1 cellular context compared by ENCODE assay signal in the genomic region with DNA sequence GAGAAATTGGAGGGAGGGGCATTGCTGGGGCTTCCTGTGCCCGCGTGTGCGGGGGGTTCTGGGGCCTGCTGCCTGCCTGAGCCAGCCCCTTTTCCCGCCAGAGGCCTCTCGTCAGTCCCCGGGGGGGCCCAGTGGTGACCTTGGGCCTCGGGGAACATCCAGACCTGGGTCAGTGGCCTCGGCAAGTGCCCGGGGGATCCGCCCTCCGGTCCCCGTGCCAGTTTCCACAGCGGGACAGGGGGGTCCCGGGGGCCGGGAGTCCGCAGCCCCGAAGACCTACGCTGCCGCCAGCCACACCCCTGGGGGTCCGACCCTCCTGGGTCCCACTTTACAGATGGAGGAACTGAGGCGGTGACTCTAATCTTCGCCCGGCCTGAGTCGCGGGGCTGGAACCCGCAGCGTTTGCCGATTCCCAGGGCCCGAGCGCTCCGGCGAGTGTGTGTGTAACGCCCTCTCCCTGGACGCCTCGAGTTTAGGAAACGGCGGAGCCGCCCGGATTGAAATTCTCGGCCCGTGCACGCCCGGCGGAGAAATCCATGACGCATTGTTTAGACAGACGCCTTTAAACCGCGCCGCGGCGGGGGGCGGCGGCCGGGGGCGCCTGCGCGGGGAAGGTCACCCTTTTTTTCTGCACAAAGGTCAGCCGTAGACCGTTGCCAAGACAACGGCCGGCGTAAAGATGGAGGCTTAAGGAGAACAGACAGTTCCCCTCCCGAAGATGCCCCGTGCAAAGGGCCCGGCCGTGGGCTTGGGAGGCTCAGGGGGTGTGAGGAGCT.
TF ChIP-seq lines count a peak whose summit lies in the region.

No MANE protein-coding gene starts in this region.

TF ChIP-seq in HepG2, 621 proteins besides CTCF, POLR2A, EP300 and RAD21 (continued from another document and continues in another):
- TF ChIP-seq, protein P1, sequence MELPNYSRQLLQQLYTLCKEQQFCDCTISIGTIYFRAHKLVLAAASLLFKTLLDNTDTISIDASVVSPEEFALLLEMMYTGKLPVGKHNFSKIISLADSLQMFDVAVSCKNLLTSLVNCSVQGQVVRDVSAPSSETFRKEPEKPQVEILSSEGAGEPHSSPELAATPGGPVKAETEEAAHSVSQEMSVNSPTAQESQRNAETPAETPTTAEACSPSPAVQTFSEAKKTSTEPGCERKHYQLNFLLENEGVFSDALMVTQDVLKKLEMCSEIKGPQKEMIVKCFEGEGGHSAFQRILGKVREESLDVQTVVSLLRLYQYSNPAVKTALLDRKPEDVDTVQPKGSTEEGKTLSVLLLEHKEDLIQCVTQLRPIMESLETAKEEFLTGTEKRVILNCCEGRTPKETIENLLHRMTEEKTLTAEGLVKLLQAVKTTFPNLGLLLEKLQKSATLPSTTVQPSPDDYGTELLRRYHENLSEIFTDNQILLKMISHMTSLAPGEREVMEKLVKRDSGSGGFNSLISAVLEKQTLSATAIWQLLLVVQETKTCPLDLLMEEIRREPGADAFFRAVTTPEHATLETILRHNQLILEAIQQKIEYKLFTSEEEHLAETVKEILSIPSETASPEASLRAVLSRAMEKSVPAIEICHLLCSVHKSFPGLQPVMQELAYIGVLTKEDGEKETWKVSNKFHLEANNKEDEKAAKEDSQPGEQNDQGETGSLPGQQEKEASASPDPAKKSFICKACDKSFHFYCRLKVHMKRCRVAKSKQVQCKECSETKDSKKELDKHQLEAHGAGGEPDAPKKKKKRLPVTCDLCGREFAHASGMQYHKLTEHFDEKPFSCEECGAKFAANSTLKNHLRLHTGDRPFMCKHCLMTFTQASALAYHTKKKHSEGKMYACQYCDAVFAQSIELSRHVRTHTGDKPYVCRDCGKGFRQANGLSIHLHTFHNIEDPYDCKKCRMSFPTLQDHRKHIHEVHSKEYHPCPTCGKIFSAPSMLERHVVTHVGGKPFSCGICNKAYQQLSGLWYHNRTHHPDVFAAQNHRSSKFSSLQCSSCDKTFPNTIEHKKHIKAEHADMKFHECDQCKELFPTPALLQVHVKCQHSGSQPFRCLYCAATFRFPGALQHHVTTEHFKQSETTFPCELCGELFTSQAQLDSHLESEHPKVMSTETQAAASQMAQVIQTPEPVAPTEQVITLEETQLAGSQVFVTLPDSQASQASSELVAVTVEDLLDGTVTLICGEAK (IDR thresholded peaks at IDR 0.05) = no peak
- TF ChIP-seq, protein P1 (CRISPR knock-in tag; IDR thresholded peaks at IDR 0.05) = no peak; the same call in 1 of the 2 replicates
- no peak for TF ChIP-seq FOXP1 (IDR thresholded peaks at IDR 0.05)
- TF ChIP-seq FOXP1 (CRISPR knock-in tag; IDR thresholded peaks at IDR 0.05) = 0 out of 2 replicates have a peak, but pooled peaks have one; percentile 21
- TF ChIP-seq CHD4 (IDR thresholded peaks at IDR 0.05; ENCODE audit: borderline replicate concordance, low read length) = no peak; the same call in 1 of the 2 replicates
- no peak for TF ChIP-seq ZNF567 (CRISPR knock-in tag; IDR thresholded peaks at IDR 0.05; ENCODE audit: borderline replicate concordance)
- no peak for TF ChIP-seq MLLT10 (CRISPR knock-in tag; IDR thresholded peaks at IDR 0.05)
- no peak for TF ChIP-seq HES4 (CRISPR knock-in tag; IDR thresholded peaks at IDR 0.05; ENCODE audit: borderline replicate concordance)
- TF ChIP-seq ZNF296 (CRISPR knock-in tag; conservative IDR thresholded peaks at IDR 0.05) = no peak
- TF ChIP-seq MED8 (CRISPR knock-in tag; IDR thresholded peaks at IDR 0.05; ENCODE audit: insufficient replicate concordance) = no peak
- TF ChIP-seq MED13 (CRISPR knock-in tag; IDR thresholded peaks at IDR 0.05) = no peak
- TF ChIP-seq, protein P2, sequence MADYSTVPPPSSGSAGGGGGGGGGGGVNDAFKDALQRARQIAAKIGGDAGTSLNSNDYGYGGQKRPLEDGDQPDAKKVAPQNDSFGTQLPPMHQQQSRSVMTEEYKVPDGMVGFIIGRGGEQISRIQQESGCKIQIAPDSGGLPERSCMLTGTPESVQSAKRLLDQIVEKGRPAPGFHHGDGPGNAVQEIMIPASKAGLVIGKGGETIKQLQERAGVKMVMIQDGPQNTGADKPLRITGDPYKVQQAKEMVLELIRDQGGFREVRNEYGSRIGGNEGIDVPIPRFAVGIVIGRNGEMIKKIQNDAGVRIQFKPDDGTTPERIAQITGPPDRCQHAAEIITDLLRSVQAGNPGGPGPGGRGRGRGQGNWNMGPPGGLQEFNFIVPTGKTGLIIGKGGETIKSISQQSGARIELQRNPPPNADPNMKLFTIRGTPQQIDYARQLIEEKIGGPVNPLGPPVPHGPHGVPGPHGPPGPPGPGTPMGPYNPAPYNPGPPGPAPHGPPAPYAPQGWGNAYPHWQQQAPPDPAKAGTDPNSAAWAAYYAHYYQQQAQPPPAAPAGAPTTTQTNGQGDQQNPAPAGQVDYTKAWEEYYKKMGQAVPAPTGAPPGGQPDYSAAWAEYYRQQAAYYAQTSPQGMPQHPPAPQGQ (CRISPR knock-in tag; IDR thresholded peaks at IDR 0.05; ENCODE audit: borderline replicate concordance) = no peak
- peak; percentile 75 for TF ChIP-seq HDAC1 (CRISPR knock-in tag; IDR thresholded peaks at IDR 0.05)
- TF ChIP-seq KDM5B (CRISPR knock-in tag; IDR thresholded peaks at IDR 0.05; ENCODE audit: borderline replicate concordance) = peak; percentile 49; the same call in 1 of the 2 replicates
- 0 out of 2 replicates have a peak, but pooled peaks have one; percentile 24 for TF ChIP-seq POLR2AphosphoS5 (IDR thresholded peaks at IDR 0.05; ENCODE audit: low read depth, low read length)
- no peak for TF ChIP-seq ZNF781 (CRISPR knock-in tag; IDR thresholded peaks at IDR 0.05; ENCODE audit: borderline replicate concordance, not compliant biosample characterization)
- TF ChIP-seq SMAD3 (CRISPR knock-in tag; IDR thresholded peaks at IDR 0.05) = no peak; the same call in none of the 2 replicates
- TF ChIP-seq, protein P3, sequence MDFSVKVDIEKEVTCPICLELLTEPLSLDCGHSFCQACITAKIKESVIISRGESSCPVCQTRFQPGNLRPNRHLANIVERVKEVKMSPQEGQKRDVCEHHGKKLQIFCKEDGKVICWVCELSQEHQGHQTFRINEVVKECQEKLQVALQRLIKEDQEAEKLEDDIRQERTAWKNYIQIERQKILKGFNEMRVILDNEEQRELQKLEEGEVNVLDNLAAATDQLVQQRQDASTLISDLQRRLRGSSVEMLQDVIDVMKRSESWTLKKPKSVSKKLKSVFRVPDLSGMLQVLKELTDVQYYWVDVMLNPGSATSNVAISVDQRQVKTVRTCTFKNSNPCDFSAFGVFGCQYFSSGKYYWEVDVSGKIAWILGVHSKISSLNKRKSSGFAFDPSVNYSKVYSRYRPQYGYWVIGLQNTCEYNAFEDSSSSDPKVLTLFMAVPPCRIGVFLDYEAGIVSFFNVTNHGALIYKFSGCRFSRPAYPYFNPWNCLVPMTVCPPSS (IDR thresholded peaks at IDR 0.05) = no peak
- no peak for TF ChIP-seq NFE2L1 (CRISPR knock-in tag; IDR thresholded peaks at IDR 0.05; ENCODE audit: borderline replicate concordance)
- no peak for TF ChIP-seq NR3C1 (CRISPR knock-in tag; IDR thresholded peaks at IDR 0.05)
- TF ChIP-seq AGO2 (optimal IDR thresholded peaks at IDR 0.05; ENCODE audit: low read depth, low read length) = peak; percentile 61
- 0 out of 2 replicates have a peak, but pooled peaks have one; percentile 10 for TF ChIP-seq RFXAP (CRISPR knock-in tag; IDR thresholded peaks at IDR 0.05; ENCODE audit: borderline replicate concordance)
- TF ChIP-seq ZNF891 (CRISPR knock-in tag; IDR thresholded peaks at IDR 0.05) = no peak
- TF ChIP-seq, protein P4, sequence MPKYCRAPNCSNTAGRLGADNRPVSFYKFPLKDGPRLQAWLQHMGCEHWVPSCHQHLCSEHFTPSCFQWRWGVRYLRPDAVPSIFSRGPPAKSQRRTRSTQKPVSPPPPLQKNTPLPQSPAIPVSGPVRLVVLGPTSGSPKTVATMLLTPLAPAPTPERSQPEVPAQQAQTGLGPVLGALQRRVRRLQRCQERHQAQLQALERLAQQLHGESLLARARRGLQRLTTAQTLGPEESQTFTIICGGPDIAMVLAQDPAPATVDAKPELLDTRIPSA (CRISPR knock-in tag; IDR thresholded peaks at IDR 0.05; ENCODE audit: borderline replicate concordance) = no peak
- peak; percentile 37; the same call in 1 of the 2 replicates for TF ChIP-seq ELF1 (CRISPR knock-in tag; IDR thresholded peaks at IDR 0.05)
- peak; percentile 62 for TF ChIP-seq FOXA3 (CRISPR knock-in tag; IDR thresholded peaks at IDR 0.05)
- peak; percentile 82 for TF ChIP-seq CREB1 (IDR thresholded peaks at IDR 0.05)
- TF ChIP-seq CREB1 (CRISPR knock-in tag; IDR thresholded peaks at IDR 0.05) = peak; percentile 88
- TF ChIP-seq, protein P5, sequence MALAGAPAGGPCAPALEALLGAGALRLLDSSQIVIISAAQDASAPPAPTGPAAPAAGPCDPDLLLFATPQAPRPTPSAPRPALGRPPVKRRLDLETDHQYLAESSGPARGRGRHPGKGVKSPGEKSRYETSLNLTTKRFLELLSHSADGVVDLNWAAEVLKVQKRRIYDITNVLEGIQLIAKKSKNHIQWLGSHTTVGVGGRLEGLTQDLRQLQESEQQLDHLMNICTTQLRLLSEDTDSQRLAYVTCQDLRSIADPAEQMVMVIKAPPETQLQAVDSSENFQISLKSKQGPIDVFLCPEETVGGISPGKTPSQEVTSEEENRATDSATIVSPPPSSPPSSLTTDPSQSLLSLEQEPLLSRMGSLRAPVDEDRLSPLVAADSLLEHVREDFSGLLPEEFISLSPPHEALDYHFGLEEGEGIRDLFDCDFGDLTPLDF (CRISPR knock-in tag; IDR thresholded peaks at IDR 0.05) = peak; percentile 76
- no peak for TF ChIP-seq ZNF446 (CRISPR knock-in tag; IDR thresholded peaks at IDR 0.05)
- TF ChIP-seq, protein P6, sequence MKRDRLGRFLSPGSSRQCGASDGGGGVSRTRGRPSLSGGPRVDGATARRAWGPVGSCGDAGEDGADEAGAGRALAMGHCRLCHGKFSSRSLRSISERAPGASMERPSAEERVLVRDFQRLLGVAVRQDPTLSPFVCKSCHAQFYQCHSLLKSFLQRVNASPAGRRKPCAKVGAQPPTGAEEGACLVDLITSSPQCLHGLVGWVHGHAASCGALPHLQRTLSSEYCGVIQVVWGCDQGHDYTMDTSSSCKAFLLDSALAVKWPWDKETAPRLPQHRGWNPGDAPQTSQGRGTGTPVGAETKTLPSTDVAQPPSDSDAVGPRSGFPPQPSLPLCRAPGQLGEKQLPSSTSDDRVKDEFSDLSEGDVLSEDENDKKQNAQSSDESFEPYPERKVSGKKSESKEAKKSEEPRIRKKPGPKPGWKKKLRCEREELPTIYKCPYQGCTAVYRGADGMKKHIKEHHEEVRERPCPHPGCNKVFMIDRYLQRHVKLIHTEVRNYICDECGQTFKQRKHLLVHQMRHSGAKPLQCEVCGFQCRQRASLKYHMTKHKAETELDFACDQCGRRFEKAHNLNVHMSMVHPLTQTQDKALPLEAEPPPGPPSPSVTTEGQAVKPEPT (CRISPR knock-in tag; IDR thresholded peaks at IDR 0.05; ENCODE audit: low read depth) = no peak
- no peak for TF ChIP-seq SATB2 (CRISPR knock-in tag; IDR thresholded peaks at IDR 0.05)
- no peak for TF ChIP-seq ZSCAN21 (CRISPR knock-in tag; IDR thresholded peaks at IDR 0.05; ENCODE audit: borderline replicate concordance)
- no peak for TF ChIP-seq ZC3H4 (CRISPR knock-in tag; IDR thresholded peaks at IDR 0.05; ENCODE audit: borderline replicate concordance)
- TF ChIP-seq REPIN1 (CRISPR knock-in tag; IDR thresholded peaks at IDR 0.05; ENCODE audit: borderline replicate concordance, low read depth) = peak; percentile 47; the same call in 1 of the 2 replicates
- TF ChIP-seq, protein P7, sequence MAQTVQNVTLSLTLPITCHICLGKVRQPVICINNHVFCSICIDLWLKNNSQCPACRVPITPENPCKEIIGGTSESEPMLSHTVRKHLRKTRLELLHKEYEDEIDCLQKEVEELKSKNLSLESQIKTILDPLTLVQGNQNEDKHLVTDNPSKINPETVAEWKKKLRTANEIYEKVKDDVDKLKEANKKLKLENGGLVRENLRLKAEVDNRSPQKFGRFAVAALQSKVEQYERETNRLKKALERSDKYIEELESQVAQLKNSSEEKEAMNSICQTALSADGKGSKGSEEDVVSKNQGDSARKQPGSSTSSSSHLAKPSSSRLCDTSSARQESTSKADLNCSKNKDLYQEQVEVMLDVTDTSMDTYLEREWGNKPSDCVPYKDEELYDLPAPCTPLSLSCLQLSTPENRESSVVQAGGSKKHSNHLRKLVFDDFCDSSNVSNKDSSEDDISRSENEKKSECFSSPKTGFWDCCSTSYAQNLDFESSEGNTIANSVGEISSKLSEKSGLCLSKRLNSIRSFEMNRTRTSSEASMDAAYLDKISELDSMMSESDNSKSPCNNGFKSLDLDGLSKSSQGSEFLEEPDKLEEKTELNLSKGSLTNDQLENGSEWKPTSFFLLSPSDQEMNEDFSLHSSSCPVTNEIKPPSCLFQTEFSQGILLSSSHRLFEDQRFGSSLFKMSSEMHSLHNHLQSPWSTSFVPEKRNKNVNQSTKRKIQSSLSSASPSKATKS (CRISPR knock-in tag; IDR thresholded peaks at IDR 0.05) = no peak
